ENCODE assay signal across 12 cellular contexts in genomic region chr12:78062781-78063180, GRCh38.
A peak's percentile ranks its signal among the peaks of the same experiment; 100 is the strongest.
DNase-seq lines count a peak whose midpoint lies in the region; ATAC-seq and TF ChIP-seq lines count a peak whose summit lies in the region.
"Had no signal": no experiment of that assay in that cellular context is flagged by ENCODE, and none has a peak within 500 bp of the region (broad histone marks: within the 10 kb centered on the region; RNA-seq: fewer than 3 reads in every experiment).

No MANE protein-coding gene starts in this region.

- ATAC-seq in HG03565 (IDR thresholded peaks at IDR 0.05; ENCODE audit: unreplicated experiment) (no peak), HG03135 (IDR thresholded peaks at IDR 0.05; ENCODE audit: unreplicated experiment) (no peak)
- ATAC-seq: natural killer cell had no signal

- no peak for TF ChIP-seq CTCF in fibroblast of the aortic adventitia (IDR thresholded peaks at IDR 0.05; ENCODE audit: insufficient read depth, low read length)

- DNase-seq in ELR (ENCODE audit: low read depth) (peak; percentile 46), RKO (ENCODE audit: low spot score) (peak; percentile 12), fibroblast of the aortic adventitia (ENCODE audit: low read depth) (peak; percentile 89), renal cortical epithelial cell (ENCODE audit: low read depth) (peak; percentile 91)
- no peak for DNase-seq in stimulated activated CD4-positive, alpha-beta T cell treated with anti-CD3 and anti-CD28 coated beads, Interleukin-4, amount 100 ng/mL, for 4 hours
- DNase-seq: amniotic stem cell; natural killer cell; NCI-H446 treated with DMSO at 0.1 percent for 48 hours; stimulated activated CD4-positive, alpha-beta T cell treated with anti-CD3 and anti-CD28 coated beads, Interleukin-4, amount 100 ng/mL, for 1 hour had no signal

- no peak overlapping the region for H3K4me3 ChIP-seq in fibroblast of the aortic adventitia (ENCODE audit: low read depth, low read length)
- H3K4me3 ChIP-seq: thoracic aorta had no signal

Comparison
In these comparisons a context has a peak if more than half of its experiments do, and no peak if none do; other contexts are left out.
1. DNase-seq: peak in ELR (single experiment), RKO (single experiment), fibroblast of the aortic adventitia (single experiment) and renal cortical epithelial cell (single experiment); none in stimulated activated CD4-positive, alpha-beta T cell treated with anti-CD3 and anti-CD28 coated beads, Interleukin-4, amount 100 ng/mL, for 4 hours (0 of 2).